12 cellular contexts compared by ENCODE assay signal in the genomic region with DNA sequence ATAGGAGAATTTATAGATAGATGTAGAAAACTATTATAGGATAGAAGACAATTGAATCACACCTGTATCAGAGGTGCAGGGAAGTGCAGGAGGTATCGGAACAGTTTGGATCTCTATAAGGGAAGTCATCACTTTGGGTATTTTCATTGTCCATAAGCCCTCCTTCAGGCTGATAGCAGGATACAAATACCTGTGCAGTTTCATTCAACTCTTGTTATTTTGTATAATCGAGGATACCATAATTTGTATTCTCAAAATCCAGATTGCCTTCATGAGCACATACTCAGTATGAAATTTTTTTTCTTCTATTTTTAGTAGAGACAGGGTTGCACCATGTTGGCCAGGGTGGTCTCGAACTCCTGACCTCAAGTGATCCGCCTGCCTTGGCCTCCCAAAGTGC.
"Had no signal": no experiment of that assay in that cellular context is flagged by ENCODE, and none has a peak within 500 bp of the region (broad histone marks: within the 10 kb centered on the region; RNA-seq: fewer than 3 reads in every experiment).

No MANE protein-coding gene starts in this region.

- H3K27ac Mint-ChIP-seq: activated naive CD4-positive, alpha-beta T cell treated with anti-CD3 and anti-CD28 coated beads, Interleukin-2, amount 10 ng/mL, durations not matched to agents 7 days and 5 days; naive thymus-derived CD4-positive, alpha-beta T cell; stimulated activated naive CD8-positive, alpha-beta T cell treated with anti-CD3 and anti-CD28 coated beads, Interleukin-15, amount 100 ng/mL, for 72 hours; T-helper 17 cell had no signal

- H3K4me1 Mint-ChIP-seq: activated naive CD4-positive, alpha-beta T cell treated with anti-CD3 and anti-CD28 coated beads, Interleukin-2, amount 10 ng/mL, durations not matched to agents 7 days and 5 days had no signal

- H3K9me3 Mint-ChIP-seq: activated naive CD4-positive, alpha-beta T cell treated with anti-CD3 and anti-CD28 coated beads, Interleukin-2, amount 10 ng/mL, durations not matched to agents 7 days and 5 days; naive thymus-derived CD4-positive, alpha-beta T cell; stimulated activated naive CD8-positive, alpha-beta T cell treated with anti-CD3 and anti-CD28 coated beads, Interleukin-15, amount 100 ng/mL, for 72 hours had no signal

- ATAC-seq: mucosa of descending colon; naive thymus-derived CD4-positive, alpha-beta T cell; stimulated activated naive CD8-positive, alpha-beta T cell treated with anti-CD3 and anti-CD28 coated beads, Interleukin-15, amount 100 ng/mL, for 72 hours; T-helper 17 cell had no signal

- H3K4me3 Mint-ChIP-seq: activated naive CD4-positive, alpha-beta T cell treated with anti-CD3 and anti-CD28 coated beads, Interleukin-2, amount 10 ng/mL, durations not matched to agents 7 days and 5 days; naive thymus-derived CD4-positive, alpha-beta T cell; stimulated activated naive CD8-positive, alpha-beta T cell treated with anti-CD3 and anti-CD28 coated beads, Interleukin-15, amount 100 ng/mL, for 72 hours; T-helper 17 cell had no signal

- H3K27ac ChIP-seq: parathyroid adenoma, testis, WERI-Rb-1 had no signal

- H3K9me3 ChIP-seq: mucosa of descending colon, testis had no signal

- H3K4me1 ChIP-seq: testis had no signal

- H3K4me3 ChIP-seq: mucosa of descending colon, testis had no signal

- H3K27me3 ChIP-seq: testis had no signal

- DNase-seq: activated CD4-positive, alpha-beta T cell treated with anti-CD3 and anti-CD28 coated beads, Interleukin-2, amount 50 U/mL, for 48 hours; activated naive CD4-positive, alpha-beta T cell treated with anti-CD3 and anti-CD28 coated beads, Interleukin-2, amount 10 ng/mL, durations not matched to agents 7 days and 5 days; central memory CD4-positive, alpha-beta T cell; cortex of kidney; effector CD8-positive, alpha-beta T cell; mucosa of descending colon; naive thymus-derived CD4-positive, alpha-beta T cell; stimulated activated naive CD8-positive, alpha-beta T cell treated with anti-CD3 and anti-CD28 coated beads, Interleukin-15, amount 100 ng/mL, for 72 hours; T-helper 17 cell; testis; WERI-Rb-1 had no signal

- H3K27me3 Mint-ChIP-seq: activated naive CD4-positive, alpha-beta T cell treated with anti-CD3 and anti-CD28 coated beads, Interleukin-2, amount 10 ng/mL, durations not matched to agents 7 days and 5 days; naive thymus-derived CD4-positive, alpha-beta T cell; stimulated activated naive CD8-positive, alpha-beta T cell treated with anti-CD3 and anti-CD28 coated beads, Interleukin-15, amount 100 ng/mL, for 72 hours; T-helper 17 cell had no signal

- H3K9ac ChIP-seq: parathyroid adenoma had no signal

- H2AFZ ChIP-seq: parathyroid adenoma had no signal
